ENCODE assay signal across 8 cellular contexts in the genomic region with DNA sequence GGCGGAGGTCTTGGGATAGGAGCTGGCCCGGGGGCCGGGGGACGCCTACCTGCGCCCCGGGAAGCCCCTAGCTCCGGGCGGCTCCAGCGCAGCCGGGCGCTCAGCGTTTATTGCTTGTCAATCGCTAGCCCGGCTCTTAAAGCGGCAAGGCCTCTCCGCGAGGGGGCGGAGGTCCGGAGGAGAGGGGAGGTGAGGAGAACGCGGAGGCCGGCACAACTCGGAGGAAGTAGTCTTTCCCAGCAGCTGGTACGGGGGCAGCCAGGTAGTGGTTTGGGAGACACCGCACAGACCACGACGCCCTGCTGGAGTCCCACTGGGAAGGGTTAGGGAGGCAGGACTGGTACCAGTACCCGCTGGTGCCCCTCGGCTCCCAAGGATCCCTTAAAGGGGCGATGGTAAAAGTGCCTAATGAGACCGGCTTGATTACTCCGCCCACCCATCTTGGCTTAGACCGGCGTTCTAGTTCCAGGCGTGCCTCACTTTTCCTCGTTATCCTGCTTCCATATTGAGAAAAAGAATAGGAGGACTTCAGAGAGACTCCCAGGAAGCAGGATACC. TPM values are rescaled to one million over a fixed set of nuclear protein-coding genes. Genes with fewer than 3 reads are reported as not detected.
A peak's percentile ranks its signal among the peaks of the same experiment; 100 is the strongest.
DNase-seq lines count a peak whose midpoint lies in the region; ATAC-seq and TF ChIP-seq lines count a peak whose summit lies in the region.

MPP2 (minus strand) TSS at position 112 of the 557 bp plus-strand sequence. CDS start 3,076 bp downstream, outside the sequence.

- H3K4me3 Mint-ChIP-seq in activated naive CD8-positive, alpha-beta T cell treated with anti-CD3 and anti-CD28 coated beads, Interleukin-2, amount 10 ng/mL, durations not matched to agents 7 days and 5 days, result peak within 1 kb of the TSS; percentile 73
- peak within 1 kb of the TSS; percentile 88 for H3K4me3 Mint-ChIP-seq in type B pancreatic cell

- H3K9me3 ChIP-seq in SJSA1 (replicated peaks), result no peaks in the 10 kb centered on the region

- H3K27ac ChIP-seq in SJSA1, result no peak within 1 kb of the TSS

- peak; percentile 47 for ATAC-seq in activated naive CD8-positive, alpha-beta T cell treated with anti-CD3 and anti-CD28 coated beads, Interleukin-2, amount 10 ng/mL, durations not matched to agents 7 days and 5 days (ENCODE audit: low read depth)

- H3K4me1 Mint-ChIP-seq in activated naive CD8-positive, alpha-beta T cell treated with anti-CD3 and anti-CD28 coated beads, Interleukin-2, amount 10 ng/mL, durations not matched to agents 7 days and 5 days, result peaks cover 8% of the 10 kb centered on the region
- H3K4me1 Mint-ChIP-seq in type B pancreatic cell (ENCODE audit: unreplicated experiment), result peaks cover 14% of the 10 kb centered on the region

- H3K36me3 Mint-ChIP-seq in activated naive CD8-positive, alpha-beta T cell treated with anti-CD3 and anti-CD28 coated beads, Interleukin-2, amount 10 ng/mL, durations not matched to agents 7 days and 5 days, result no peaks in the 10 kb centered on the region
- no peaks in the 10 kb centered on the region for H3K36me3 Mint-ChIP-seq in type B pancreatic cell

- POLR2A ChIA-PET in activated naive CD8-positive, alpha-beta T cell treated with anti-CD3 and anti-CD28 coated beads, Interleukin-2, amount 10 ng/mL, durations not matched to agents 7 days and 5 days (lab: Charles Lee), result interaction anchor here (0.6 to 0.8 kb wide), 2 partner anchors 143 to 547 kb away, joined by 3 to 4 read pairs; no protein-coding TSS in a partner anchor

- peaks cover 67% of the 10 kb centered on the region for H3K27me3 ChIP-seq in SJSA1 (replicated peaks)

- H3K9me3 Mint-ChIP-seq in activated naive CD8-positive, alpha-beta T cell treated with anti-CD3 and anti-CD28 coated beads, Interleukin-2, amount 10 ng/mL, durations not matched to agents 7 days and 5 days, result no peaks in the 10 kb centered on the region
- H3K9me3 Mint-ChIP-seq in type B pancreatic cell, result no peaks in the 10 kb centered on the region

- H3K36me3 ChIP-seq in SJSA1, result no peaks in the 10 kb centered on the region

- peak; percentile 30 for TF ChIP-seq CTCF in AG10803 (conservative IDR thresholded peaks at IDR 0.05; ENCODE audit: low read length)
- peak; percentile 33 for TF ChIP-seq CTCF in type B pancreatic cell (conservative IDR thresholded peaks at IDR 0.05)

- peaks cover 54% of the 10 kb centered on the region for H3K27me3 Mint-ChIP-seq in activated naive CD8-positive, alpha-beta T cell treated with anti-CD3 and anti-CD28 coated beads, Interleukin-2, amount 10 ng/mL, durations not matched to agents 7 days and 5 days
- peaks cover 52% of the 10 kb centered on the region for H3K27me3 Mint-ChIP-seq in type B pancreatic cell

- H3K4me3 ChIP-seq in AG10803 (ENCODE audit: low read length), result peak within 1 kb of the TSS; percentile 73
- peak within 1 kb of the TSS; percentile 28 for H3K4me3 ChIP-seq in SJSA1

- peak; percentile 54 for DNase-seq in AG10803 (ENCODE audit: low read depth)
- peak; percentile 21 for DNase-seq in HT1080 (ENCODE audit: low read depth)
- peak; percentile 59 to 65 for DNase-seq in SJSA1 (ENCODE audit: low read depth in 1 of 2, low spot score in 2 of 2)
- DNase-seq in activated naive CD8-positive, alpha-beta T cell treated with anti-CD3 and anti-CD28 coated beads, Interleukin-2, amount 10 ng/mL, durations not matched to agents 7 days and 5 days, result peak; percentile 65
- peak; percentile 36 for DNase-seq in glomerular visceral epithelial cell (ENCODE audit: extremely low spot score)
- DNase-seq in nucleus accumbens (lab: John Stamatoyannopoulos, UW), result peak in 55 of 56 donors; percentile 31 to 91 (median 75)
- DNase-seq in type B pancreatic cell (ENCODE audit: extremely low spot score, unreplicated experiment), result peak; percentile 88
- no peak for DNase-seq in NCI-H2196 treated with DMSO at 0.1 percent for 48 hours (lab: John Stamatoyannopoulos, UW; ENCODE audit: unreplicated experiment)

- peaks cover 23% of the 10 kb centered on the region for H3K4me1 ChIP-seq in SJSA1 (replicated peaks)

- no peak within 1 kb of the TSS for H3K27ac Mint-ChIP-seq in activated naive CD8-positive, alpha-beta T cell treated with anti-CD3 and anti-CD28 coated beads, Interleukin-2, amount 10 ng/mL, durations not matched to agents 7 days and 5 days
- peak within 1 kb of the TSS; percentile 49 for H3K27ac Mint-ChIP-seq in type B pancreatic cell

RNA-seq across cellular contexts. Expression of gene MPP2, which starts in this region (rescaled TPM):
- 0.27 and 0.37 TPM in 2 replicates for total RNA-seq in HT1080 (2014; rRNA removed; shearing (Covaris generic))
- polyA plus RNA-seq in HT1080 (2015; cell fraction: cytosol; rRNA removed), result 0.17 and 0.23 TPM in 2 replicates
- 0.32 and 0.35 TPM in 2 replicates for polyA plus RNA-seq in HT1080 (2015; cell fraction: nucleus; rRNA removed)
- 0.13 and 1.2 TPM in 2 replicates for total RNA-seq in SJSA1 (2014; rRNA removed; shearing (Covaris generic))
- 1 to 10 TPM; 2.3 to 3.1 TPM for total RNA-seq in activated naive CD8-positive, alpha-beta T cell treated with anti-CD3 and anti-CD28 coated beads, Interleukin-2, amount 10 ng/mL, durations not matched to agents 7 days and 5 days
- 5.2 and 18.5 TPM in 2 replicates for total RNA-seq in type B pancreatic cell (ENCODE audit: low replicate concordance)

Comparison
In these comparisons a context has a peak if more than half of its experiments do, and no peak if none do; other contexts are left out.
1. Peak in DNase-seq in HT1080; RNA of the gene not detected or under 1 TPM.